Comparison of ENCODE assay signal across 8 cellular contexts in the genomic region with DNA sequence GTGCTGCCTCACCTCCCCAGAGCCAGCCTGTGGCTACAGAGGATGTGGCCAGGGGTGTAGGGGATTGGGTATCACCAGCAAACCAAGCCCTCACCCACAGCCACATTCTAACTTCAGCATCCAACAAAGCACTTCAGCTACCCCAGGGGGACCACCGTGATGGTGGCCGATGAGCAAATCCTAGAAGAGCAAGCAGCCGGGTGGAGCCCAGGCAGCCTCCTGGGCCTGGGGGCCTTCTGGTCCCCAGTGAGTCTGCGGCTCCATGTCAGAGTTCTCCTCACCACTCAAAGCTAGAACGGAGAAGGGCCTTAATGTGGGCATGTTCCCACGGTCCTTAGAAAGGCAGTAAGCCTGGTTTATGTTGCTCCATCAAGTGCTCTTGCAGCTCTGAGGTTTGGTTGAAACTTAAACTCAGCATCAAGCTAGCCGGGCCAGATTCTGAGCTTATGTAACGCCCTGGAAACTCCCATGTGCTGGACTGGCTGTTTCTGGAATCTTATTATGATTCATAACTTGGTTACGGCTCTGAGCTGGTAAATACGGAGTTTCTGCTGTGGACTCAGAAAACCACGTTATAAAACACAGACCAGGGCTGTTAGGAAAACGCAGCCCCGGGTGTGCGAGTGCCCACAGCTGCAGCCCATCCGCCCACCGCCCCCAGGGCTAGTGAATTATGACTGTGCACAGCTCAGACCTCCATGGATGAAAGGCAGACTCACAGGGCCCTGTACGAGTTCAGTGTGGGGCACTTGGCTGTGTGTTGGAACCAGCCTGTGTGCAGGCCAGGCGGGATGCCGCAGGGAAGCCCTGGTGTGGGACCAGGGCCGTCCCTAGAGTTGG.
DNase-seq lines count a peak whose midpoint lies in the region; ATAC-seq and TF ChIP-seq lines count a peak whose summit lies in the region.

No MANE protein-coding gene starts in this region.

- intact Hi-C loops in PC-3 (cut with micrococcal nuclease), result no loop called here

- DNase-seq in PC-3 (peak; percentile 62), fibroblast of the aortic adventitia (ENCODE audit: low read depth) (peak; percentile 97), NCI-H446 (lab: John Stamatoyannopoulos, UW) (no peak), WERI-Rb-1 (no peak), NCI-H1417 (lab: John Stamatoyannopoulos, UW) (no peak)

- H3K79me2 ChIP-seq in PC-3 (ENCODE audit: low read length), result no peaks in the 10 kb centered on the region

- H3K27me3 ChIP-seq in PC-3 (ENCODE audit: low read length) (no peaks in the 10 kb centered on the region), WERI-Rb-1 (ENCODE audit: insufficient read depth, low read depth, severe bottlenecking) (no peaks in the 10 kb centered on the region)

- 0 out of 2 replicates have a peak overlapping the region, but pooled peaks have one; percentile 10 for H3K9ac ChIP-seq in PC-3 (ENCODE audit: low read length)

- H3K36me3 ChIP-seq in HEK293 (ENCODE audit: control insufficient read depth in 2 of 2, insufficient read depth in 1 of 2, low read length in 2 of 2) (no peaks in the 10 kb centered on the region), PC-3 (ENCODE audit: low read depth, low read length) (no peaks in the 10 kb centered on the region), WERI-Rb-1 (no peaks in the 10 kb centered on the region)

- POLR2A ChIA-PET in HEK293 (lab: Yijun Ruan, JAX), result no interaction called here
- POLR2A ChIA-PET in PC-3 (lab: Charles Lee; ENCODE audit: unreplicated experiment), result no interaction called here

- peak overlapping the region; percentile 80 for H2AFZ ChIP-seq in PC-3 (ENCODE audit: low read length)

- H3F3A ChIP-seq in PC-3 (ENCODE audit: low read length, unreplicated experiment), result no peaks in the 10 kb centered on the region

- ATAC-seq in GM18520 (IDR thresholded peaks at IDR 0.05; ENCODE audit: unreplicated experiment) (peak; percentile 62), PC-3 (peak; percentile 51)

- BruUV-seq in PC-3 (replicated peaks; lab: Mats Ljungman, UMichigan), result no TSS peak

- H3K4me1 ChIP-seq in HEK293 (ENCODE audit: control insufficient read depth, insufficient read depth, low read length), result no peaks in the 10 kb centered on the region
- peaks cover 10% of the 10 kb centered on the region for H3K4me1 ChIP-seq in PC-3 (ENCODE audit: insufficient read depth, low read length)

- no peak overlapping the region for H3K27ac ChIP-seq in HEK293 (ENCODE audit: extremely low read depth, low read depth, low read length)
- H3K27ac ChIP-seq in PC-3 (ENCODE audit: low read length), result peak overlapping the region; percentile 7; the same call in 1 of the 2 replicates
- H3K27ac ChIP-seq in skin epidermis, result peak overlapping the region in 20 of 21 experiments; percentile 58 to 94 (median 78)
- no peak overlapping the region for H3K27ac ChIP-seq in WERI-Rb-1

- H3K4me3 ChIP-seq in HEK293 (ENCODE audit: low read depth, low read length), result no peak overlapping the region
- H3K4me3 ChIP-seq in PC-3 (ENCODE audit: low read length), result no peak overlapping the region
- peak overlapping the region; percentile 22 for H3K4me3 ChIP-seq in fibroblast of the aortic adventitia (ENCODE audit: low read depth, low read length)
- H3K4me3 ChIP-seq in skin epidermis, result no peak overlapping the region
- H3K4me3 ChIP-seq in WERI-Rb-1 (ENCODE audit: low read depth, low read length), result no peak overlapping the region

- no peaks in the 10 kb centered on the region for H4K20me1 ChIP-seq in PC-3 (ENCODE audit: low read length)

- H3K9me3 ChIP-seq in HEK293 (ENCODE audit: control insufficient read depth, insufficient read depth, low read depth, low read length), result no peaks in the 10 kb centered on the region
- no peaks in the 10 kb centered on the region for H3K9me3 ChIP-seq in PC-3 (ENCODE audit: low read length)
- H3K9me3 ChIP-seq in WERI-Rb-1 (ENCODE audit: severe bottlenecking), result no peaks in the 10 kb centered on the region

- TF ChIP-seq CTCF in HEK293 (tag by site-specific recombination; IDR thresholded peaks at IDR 0.05), result no peak
- no peak for TF ChIP-seq CTCF in PC-3 (conservative IDR thresholded peaks at IDR 0.05; ENCODE audit: low read depth, low read length)
- TF ChIP-seq CTCF in fibroblast of the aortic adventitia (IDR thresholded peaks at IDR 0.05; ENCODE audit: insufficient read depth, low read length), result no peak
- no peak for TF ChIP-seq CTCF in WERI-Rb-1 (IDR thresholded peaks at IDR 0.05; ENCODE audit: low read depth, low read length)

- peak overlapping the region; percentile 61 for H3K4me2 ChIP-seq in PC-3 (ENCODE audit: low read length)

- H3K9me2 ChIP-seq in PC-3 (replicated peaks; ENCODE audit: low read length), result no peaks in the 10 kb centered on the region

- CTCF ChIA-PET in HEK293 (lab: Yijun Ruan, JAX), result interaction anchor here (0.9 to 1.3 kb wide), 4 partner anchors 17 to 454 kb away, joined by 3 read pairs; no protein-coding TSS in a partner anchor
- CTCF ChIA-PET in PC-3 (lab: Charles Lee), result interaction anchor here (0.6 kb wide), 2 partner anchors 28 to 33 kb away, joined by 3 read pairs; no protein-coding TSS in a partner anchor

TF ChIP-seq in HEK293, 187 proteins besides CTCF, POLR2A, EP300 and RAD21:
- TF ChIP-seq KLF9 (tag by site-specific recombination; IDR thresholded peaks at IDR 0.05; ENCODE audit: low read depth), result no peak
- peak; percentile 54; the same call in 1 of the 2 replicates for TF ChIP-seq ZNF133 (tag by site-specific recombination; IDR thresholded peaks at IDR 0.05)
- peak; percentile 90 for TF ChIP-seq ZNF600 (tag by site-specific recombination; IDR thresholded peaks at IDR 0.05)
- TF ChIP-seq ZNF48 (tag by site-specific recombination; IDR thresholded peaks at IDR 0.05), result no peak
- TF ChIP-seq ZFHX2 (tag by site-specific recombination; conservative IDR thresholded peaks at IDR 0.05), result peak; percentile 27; the same call in 1 of the 2 replicates

Comparison
In these comparisons a context has a peak if more than half of its experiments do, and no peak if none do; other contexts are left out.
1. H3K27ac ChIP-seq: peak in PC-3 (single experiment) and skin epidermis (20 of 21); none in HEK293 (single experiment) and WERI-Rb-1 (single experiment).
2. DNase-seq: peak in PC-3 (single experiment) and fibroblast of the aortic adventitia (single experiment); none in NCI-H446 (0 of 2), WERI-Rb-1 (single experiment) and NCI-H1417 (0 of 3).